Comparison of ENCODE assay signal across 30 cellular contexts in genomic region chr2:115075800-115076199, GRCh38.
"Had no signal": no experiment of that assay in that cellular context is flagged by ENCODE, and none has a peak within 500 bp of the region (broad histone marks: within the 10 kb centered on the region; RNA-seq: fewer than 3 reads in every experiment).

No MANE protein-coding gene starts in this region.

- ATAC-seq: activated CD4-positive, alpha-beta T cell treated with anti-CD3 and anti-CD28 coated beads for 36 hours; activated CD4-positive, CD25-positive, alpha-beta regulatory T cell treated with anti-CD3 and anti-CD28 coated beads, Interleukin-2, amount 50 U/mL, for 24 hours; activated CD8-positive, alpha-beta memory T cell treated with anti-CD3 and anti-CD28 coated beads, Interleukin-2, amount 10 ng/mL, durations not matched to agents 7 days and 5 days; activated CD8-positive, alpha-beta T cell treated with anti-CD3 and anti-CD28 coated beads, Interleukin-2, amount 10 ng/mL, durations not matched to agents 7 days and 5 days; activated naive CD8-positive, alpha-beta T cell treated with anti-CD3 and anti-CD28 coated beads, Interleukin-2, amount 50 U/mL, for 24 hours; WTC11 had no signal

- H3K36me3 ChIP-seq: ascending aorta, cardiac muscle cell, colonic mucosa had no signal

- DNase-seq: activated CD4-positive, alpha-beta memory T cell treated with anti-CD3 and anti-CD28 coated beads, Interleukin-2, amount 10 ng/mL, durations not matched to agents 7 days and 5 days; activated CD4-positive, alpha-beta T cell treated with anti-CD3 and anti-CD28 coated beads for 1 hour; activated CD4-positive, alpha-beta T cell treated with anti-CD3 and anti-CD28 coated beads for 36 hours; activated CD4-positive, alpha-beta T cell treated with anti-CD3 and anti-CD28 coated beads for 48 hours; activated CD4-positive, alpha-beta T cell treated with anti-CD3 and anti-CD28 coated beads, Interleukin-2, amount 10 ng/mL, durations not matched to agents 7 days and 5 days; activated CD4-positive, alpha-beta T cell treated with anti-CD3 and anti-CD28 coated beads, Interleukin-2, amount 50 U/mL, for 48 hours; activated CD4-positive, CD25-positive, alpha-beta regulatory T cell; activated CD8-positive, alpha-beta memory T cell treated with anti-CD3 and anti-CD28 coated beads for 24 hours; activated CD8-positive, alpha-beta memory T cell treated with anti-CD3 and anti-CD28 coated beads, Interleukin-2, amount 10 ng/mL, durations not matched to agents 7 days and 5 days; activated CD8-positive, alpha-beta memory T cell treated with anti-CD3 and anti-CD28 coated beads, Interleukin-2, amount 50 U/mL, for 48 hours; activated CD8-positive, alpha-beta T cell treated with anti-CD3 and anti-CD28 coated beads, Interleukin-2, amount 10 ng/mL, durations not matched to agents 7 days and 5 days; activated effector memory CD4-positive, alpha-beta T cell treated with Interleukin-2 at 50 U/mL for 16 hours; activated gamma-delta T cell; activated naive CD4-positive, alpha-beta T cell treated with anti-CD3 and anti-CD28 coated beads, Interleukin-2, amount 10 ng/mL, durations not matched to agents 7 days and 5 days; activated naive CD4-positive, alpha-beta T cell treated with Interleukin-2 at 50 U/mL for 16 hours; activated naive CD8-positive, alpha-beta T cell treated with anti-CD3 and anti-CD28 coated beads, Interleukin-2, amount 10 ng/mL, durations not matched to agents 7 days and 5 days; activated naive CD8-positive, alpha-beta T cell treated with anti-CD3 and anti-CD28 coated beads, Interleukin-2, amount 50 U/mL, for 24 hours; activated T-cell treated with anti-CD3 and anti-CD28 coated beads, Interleukin-2, amount 50 U/mL, for 24 hours; activated T-cell treated with anti-CD3 and anti-CD28 coated beads, Interleukin-2, amount 50 U/mL, for 48 hours; amygdala; anterior cingulate cortex; cerebellar nuclear complex; colonic mucosa; T-helper 2 cell; T-helper 9 cell had no signal

- H3K27ac ChIP-seq: ascending aorta, cardiac muscle cell, colonic mucosa, VCaP had no signal

- H3K9me3 ChIP-seq: ascending aorta, colonic mucosa had no signal

- H3K4me1 ChIP-seq: ascending aorta, colonic mucosa had no signal

- H3K27me3 ChIP-seq: ascending aorta, cardiac muscle cell, colonic mucosa had no signal

- H3K4me3 ChIP-seq: ascending aorta, cardiac muscle cell, colonic mucosa had no signal
